ENCODE assay signal across 1 cellular context in genomic region chr9:95073042-95073607, GRCh38.
TF ChIP-seq lines count a peak whose summit lies in the region.

No MANE protein-coding gene starts in this region.

TF ChIP-seq in HepG2, 621 proteins besides CTCF, POLR2A, EP300 and RAD21 (continued from another document):
- peak; percentile 42 for TF ChIP-seq MNT (IDR thresholded peaks at IDR 0.05)
- 0 out of 2 replicates have a peak, but pooled peaks have one; percentile 39 for TF ChIP-seq SMC3 (IDR thresholded peaks at IDR 0.05; ENCODE audit: low read length)
- TF ChIP-seq ARNTL (CRISPR knock-in tag; IDR thresholded peaks at IDR 0.05), result no peak
- peak; percentile 52 for TF ChIP-seq STAG1 (CRISPR knock-in tag; IDR thresholded peaks at IDR 0.05)
